Comparison of ENCODE assay signal across 14 cellular contexts in genomic region chrX:132433551-132433950, GRCh38. TPM values are rescaled to one million over a fixed set of nuclear protein-coding genes. Genes with fewer than 3 reads are reported as not detected.
DNase-seq lines count a peak whose midpoint lies in the region; ATAC-seq and TF ChIP-seq lines count a peak whose summit lies in the region.
"Had no signal": no experiment of that assay in that cellular context is flagged by ENCODE, and none has a peak within 500 bp of the region (broad histone marks: within the 10 kb centered on the region; RNA-seq: fewer than 3 reads in every experiment).

No MANE protein-coding gene starts in this region.

- WGBS in hepatocyte (ENCODE audit: low lambda C conversion rate, missing lambda C conversion rate): 62% methylated on average over 6 of the region's 6 CpGs

- no peaks in the 10 kb centered on the region for H3K4me1 ChIP-seq in hepatocyte (ENCODE audit: insufficient read depth)
- H3K4me1 ChIP-seq: BLaER1 treated with 17β-estradiol and CSF1 and Interleukin-3, amounts not matched to agents 10 nM and 100 nM had no signal

- ATAC-seq in stimulated activated memory B cell treated with anti-CD40 and anti-IgM and Interleukin-4, amounts not matched to agents 10 μg/mL and 1 μg/mL and 100 μg/mL, for 72 hours: no peak
- ATAC-seq in SK-N-SH treated with all-trans-retinoic acid at 6 μM for 48 hours: no peak

- peak overlapping the region; percentile 20 for H3K4me2 ChIP-seq in hepatocyte
- H3K4me2 ChIP-seq: BLaER1 treated with 17β-estradiol and CSF1 and Interleukin-3, amounts not matched to agents 10 nM and 100 nM had no signal

- no peak overlapping the region for H3K4me3 Mint-ChIP-seq in nephron
- H3K4me3 Mint-ChIP-seq in stimulated activated memory B cell treated with anti-CD40 and anti-IgM and Interleukin-4, amounts not matched to agents 10 μg/mL and 1 μg/mL and 100 μg/mL, for 72 hours: no peak overlapping the region

- DNase-seq in ELF-1 (ENCODE audit: low read depth, low spot score) (peak; percentile 34), hepatocyte (ENCODE audit: low spot score) (peak; percentile 27), NCI-H1092 treated with DMSO at 0.1 percent for 48 hours (lab: John Stamatoyannopoulos, UW) (no peak), SW480 (ENCODE audit: low spot score) (no peak)
- DNase-seq: Calu3; CD4-positive, CD25-positive, alpha-beta regulatory T cell; DMS79; GOT3; IMR-90 had no signal

- no peaks in the 10 kb centered on the region for H3K79me2 ChIP-seq in hepatocyte

- H2AFZ ChIP-seq in hepatocyte: no peak overlapping the region

- no peak overlapping the region for H3K4me3 ChIP-seq in hepatocyte
- H3K4me3 ChIP-seq: BLaER1 treated with 17β-estradiol and CSF1 and Interleukin-3, amounts not matched to agents 10 nM and 100 nM; HAP-1 had no signal

- no peaks in the 10 kb centered on the region for H3K9me2 ChIP-seq in hepatocyte (replicated peaks; ENCODE audit: insufficient read depth)

- no peaks in the 10 kb centered on the region for H4K20me1 ChIP-seq in hepatocyte (ENCODE audit: insufficient read depth, poor library complexity, severe bottlenecking)

- no peaks in the 10 kb centered on the region for H3K27me3 Mint-ChIP-seq in nephron (ENCODE audit: low read depth)
- H3K27me3 Mint-ChIP-seq in stimulated activated memory B cell treated with anti-CD40 and anti-IgM and Interleukin-4, amounts not matched to agents 10 μg/mL and 1 μg/mL and 100 μg/mL, for 72 hours: no peaks in the 10 kb centered on the region
- H3K27me3 Mint-ChIP-seq: CD4-positive, CD25-positive, alpha-beta regulatory T cell had no signal

- no peaks in the 10 kb centered on the region for H3K9me3 ChIP-seq in hepatocyte (ENCODE audit: low read depth)
- H3K9me3 ChIP-seq: HAP-1 had no signal

- H3K36me3 ChIP-seq in hepatocyte (replicated peaks; ENCODE audit: insufficient read depth, low read depth): no peaks in the 10 kb centered on the region
- H3K36me3 ChIP-seq: HAP-1 had no signal

- TF ChIP-seq CTCF in hepatocyte (IDR thresholded peaks at IDR 0.05; ENCODE audit: poor library complexity) (no peak), nephron (IDR thresholded peaks at IDR 0.05; ENCODE audit: unreplicated experiment in 3 of 3) (no peak)

- H3K4me1 Mint-ChIP-seq in nephron: peaks cover 6% of the 10 kb centered on the region
- H3K4me1 Mint-ChIP-seq in stimulated activated memory B cell treated with anti-CD40 and anti-IgM and Interleukin-4, amounts not matched to agents 10 μg/mL and 1 μg/mL and 100 μg/mL, for 72 hours: peaks cover 5% of the 10 kb centered on the region
- H3K4me1 Mint-ChIP-seq: CD4-positive, CD25-positive, alpha-beta regulatory T cell had no signal

- H3K27ac ChIP-seq in hepatocyte: no peak overlapping the region
- H3K27ac ChIP-seq: BLaER1 treated with 17β-estradiol and CSF1 and Interleukin-3, amounts not matched to agents 10 nM and 100 nM had no signal

- no peaks in the 10 kb centered on the region for H3K9me3 Mint-ChIP-seq in nephron
- no peaks in the 10 kb centered on the region for H3K9me3 Mint-ChIP-seq in stimulated activated memory B cell treated with anti-CD40 and anti-IgM and Interleukin-4, amounts not matched to agents 10 μg/mL and 1 μg/mL and 100 μg/mL, for 72 hours

- H3K27me3 ChIP-seq in hepatocyte: no peaks in the 10 kb centered on the region

- peak overlapping the region in 2 of 3 experiments; percentile 21 to 43 for H3K27ac Mint-ChIP-seq in nephron
- peak overlapping the region; percentile 53 for H3K27ac Mint-ChIP-seq in stimulated activated memory B cell treated with anti-CD40 and anti-IgM and Interleukin-4, amounts not matched to agents 10 μg/mL and 1 μg/mL and 100 μg/mL, for 72 hours
- H3K27ac Mint-ChIP-seq: CD4-positive, CD25-positive, alpha-beta regulatory T cell had no signal

- peaks cover 39% of the 10 kb centered on the region for H3K36me3 Mint-ChIP-seq in nephron (ENCODE audit: low read depth)
- peaks cover 19% of the 10 kb centered on the region for H3K36me3 Mint-ChIP-seq in stimulated activated memory B cell treated with anti-CD40 and anti-IgM and Interleukin-4, amounts not matched to agents 10 μg/mL and 1 μg/mL and 100 μg/mL, for 72 hours

TF ChIP-seq in SK-N-SH treated with all-trans-retinoic acid at 6 μM for 48 hours, 23 proteins besides CTCF, POLR2A, EP300 and RAD21:
- TF ChIP-seq ZFP30 (CRISPR knock-in tag; IDR thresholded peaks at IDR 0.05) (no peak), TOX (CRISPR knock-in tag; IDR thresholded peaks at IDR 0.05; ENCODE audit: borderline replicate concordance) (no peak), RARB (CRISPR knock-in tag; IDR thresholded peaks at IDR 0.05) (no peak), ZNF70 (CRISPR knock-in tag; IDR thresholded peaks at IDR 0.05) (no peak), TSHZ2 (CRISPR knock-in tag; IDR thresholded peaks at IDR 0.05) (no peak), TCF4 (CRISPR knock-in tag; IDR thresholded peaks at IDR 0.05; ENCODE audit: borderline replicate concordance) (no peak), CREB5 (CRISPR knock-in tag; IDR thresholded peaks at IDR 0.05; ENCODE audit: low read depth) (no peak), SNAI2 (CRISPR knock-in tag; IDR thresholded peaks at IDR 0.05) (no peak)
- TF ChIP-seq, protein P1, sequence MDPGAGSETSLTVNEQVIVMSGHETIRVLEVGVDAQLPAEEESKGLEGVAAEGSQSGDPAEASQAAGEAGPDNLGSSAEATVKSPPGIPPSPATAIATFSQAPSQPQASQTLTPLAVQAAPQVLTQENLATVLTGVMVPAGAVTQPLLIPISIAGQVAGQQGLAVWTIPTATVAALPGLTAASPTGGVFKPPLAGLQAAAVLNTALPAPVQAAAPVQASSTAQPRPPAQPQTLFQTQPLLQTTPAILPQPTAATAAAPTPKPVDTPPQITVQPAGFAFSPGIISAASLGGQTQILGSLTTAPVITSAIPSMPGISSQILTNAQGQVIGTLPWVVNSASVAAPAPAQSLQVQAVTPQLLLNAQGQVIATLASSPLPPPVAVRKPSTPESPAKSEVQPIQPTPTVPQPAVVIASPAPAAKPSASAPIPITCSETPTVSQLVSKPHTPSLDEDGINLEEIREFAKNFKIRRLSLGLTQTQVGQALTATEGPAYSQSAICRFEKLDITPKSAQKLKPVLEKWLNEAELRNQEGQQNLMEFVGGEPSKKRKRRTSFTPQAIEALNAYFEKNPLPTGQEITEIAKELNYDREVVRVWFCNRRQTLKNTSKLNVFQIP (CRISPR knock-in tag; IDR thresholded peaks at IDR 0.05; ENCODE audit: borderline replicate concordance, low read depth): no peak
- TF ChIP-seq, protein P2, sequence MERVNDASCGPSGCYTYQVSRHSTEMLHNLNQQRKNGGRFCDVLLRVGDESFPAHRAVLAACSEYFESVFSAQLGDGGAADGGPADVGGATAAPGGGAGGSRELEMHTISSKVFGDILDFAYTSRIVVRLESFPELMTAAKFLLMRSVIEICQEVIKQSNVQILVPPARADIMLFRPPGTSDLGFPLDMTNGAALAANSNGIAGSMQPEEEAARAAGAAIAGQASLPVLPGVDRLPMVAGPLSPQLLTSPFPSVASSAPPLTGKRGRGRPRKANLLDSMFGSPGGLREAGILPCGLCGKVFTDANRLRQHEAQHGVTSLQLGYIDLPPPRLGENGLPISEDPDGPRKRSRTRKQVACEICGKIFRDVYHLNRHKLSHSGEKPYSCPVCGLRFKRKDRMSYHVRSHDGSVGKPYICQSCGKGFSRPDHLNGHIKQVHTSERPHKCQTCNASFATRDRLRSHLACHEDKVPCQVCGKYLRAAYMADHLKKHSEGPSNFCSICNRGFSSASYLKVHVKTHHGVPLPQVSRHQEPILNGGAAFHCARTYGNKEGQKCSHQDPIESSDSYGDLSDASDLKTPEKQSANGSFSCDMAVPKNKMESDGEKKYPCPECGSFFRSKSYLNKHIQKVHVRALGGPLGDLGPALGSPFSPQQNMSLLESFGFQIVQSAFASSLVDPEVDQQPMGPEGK (CRISPR knock-in tag; IDR thresholded peaks at IDR 0.05; ENCODE audit: borderline replicate concordance): no peak

RNA-seq across cellular contexts. Expression of gene MBNL3, which starts 55.3 kb away (rescaled TPM):
- 73.8 and 90.5 TPM in 2 replicates for total RNA-seq in hepatocyte
- 9.6 and 11.6 TPM in 2 replicates for polyA plus RNA-seq in hepatocyte

Comparison
In these comparisons a context has a peak if more than half of its experiments do, and no peak if none do; other contexts are left out.
1. DNase-seq: peak in ELF-1 (single experiment) and hepatocyte (single experiment); none in NCI-H1092 treated with DMSO at 0.1 percent for 48 hours (single experiment) and SW480 (single experiment).